Comparison of ENCODE assay signal across 24 cellular contexts in the genomic region with DNA sequence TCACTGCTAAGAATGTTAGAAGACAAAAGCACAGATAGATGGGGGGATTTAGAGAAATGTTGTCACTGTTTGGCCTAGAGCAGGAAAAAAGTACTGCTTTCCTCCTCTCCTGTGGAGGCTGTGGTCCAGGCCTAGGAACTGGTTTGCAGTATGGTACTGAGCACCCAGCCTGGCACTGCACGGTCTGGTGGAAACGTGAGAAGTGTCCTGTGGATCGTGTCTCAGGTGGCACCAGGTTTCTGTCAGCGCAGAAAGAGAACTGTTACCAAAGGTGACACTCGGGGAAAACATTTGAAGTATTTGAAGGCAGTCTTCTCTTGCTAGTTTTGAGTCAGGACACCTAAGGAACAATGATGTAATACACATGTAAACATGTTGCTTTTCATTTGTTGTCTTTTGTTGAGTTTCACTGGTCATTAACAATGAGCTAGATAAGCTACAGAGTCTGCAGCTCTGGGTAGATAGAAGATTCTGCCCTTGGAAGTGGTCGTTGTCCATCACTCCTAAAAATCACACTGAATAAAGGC.
DNase-seq lines count a peak whose midpoint lies in the region; ATAC-seq and TF ChIP-seq lines count a peak whose summit lies in the region.
"Had no signal": no experiment of that assay in that cellular context is flagged by ENCODE, and none has a peak within 500 bp of the region (broad histone marks: within the 10 kb centered on the region; RNA-seq: fewer than 3 reads in every experiment).

No MANE protein-coding gene starts in this region.

- peak overlapping the region; percentile 37; the same call in 1 of the 2 replicates for H3K27ac ChIP-seq in RWPE1
- peak overlapping the region; percentile 65 for H3K27ac ChIP-seq in epithelial cell of prostate
- H3K27ac ChIP-seq in esophagus muscularis mucosa (replicated peaks in 1 of 4) = no peak overlapping the region
- H3K27ac ChIP-seq: tibial artery had no signal

- no peak for TF ChIP-seq POLR2A in esophagus muscularis mucosa (IDR thresholded peaks at IDR 0.05; ENCODE audit: low read depth)

- TF ChIP-seq EP300 in esophagus muscularis mucosa (IDR thresholded peaks at IDR 0.05) = no peak

- no peak overlapping the region for H3K4me3 Mint-ChIP-seq in activated T-cell treated with anti-CD3 and anti-CD28 coated beads, Interleukin-2, amount 50 U/mL, for 24 hours
- H3K4me3 Mint-ChIP-seq in activated T-cell treated with anti-CD3 and anti-CD28 coated beads, Interleukin-2, amount 50 U/mL, for 4 hours = no peak overlapping the region
- no peak overlapping the region for H3K4me3 Mint-ChIP-seq in stimulated activated effector memory CD8-positive, alpha-beta T cell treated with anti-CD3 and anti-CD28 coated beads, Interleukin-12 subunit alpha, Interleukin-12 subunit beta, amount 100 ng/mL, for 72 hours
- no peak overlapping the region for H3K4me3 Mint-ChIP-seq in naive thymus-derived CD8-positive, alpha-beta T cell
- H3K4me3 Mint-ChIP-seq: activated naive CD8-positive, alpha-beta T cell; mesothelial cell of epicardium; naive B cell had no signal

- no peak for DNase-seq in activated T-cell treated with anti-CD3 and anti-CD28 coated beads, Interleukin-2, amount 50 U/mL, for 24 hours
- no peak for DNase-seq in activated T-cell treated with anti-CD3 and anti-CD28 coated beads, Interleukin-2, amount 50 U/mL, for 4 hours
- DNase-seq in RWPE1 (ENCODE audit: low spot score) = no peak
- no peak for DNase-seq in epithelial cell of prostate (ENCODE audit: low read depth, low spot score)
- no peak for DNase-seq in stimulated activated effector memory CD8-positive, alpha-beta T cell treated with anti-CD3 and anti-CD28 coated beads, Interleukin-12 subunit alpha, Interleukin-12 subunit beta, amount 100 ng/mL, for 72 hours (ENCODE audit: low spot score in 2 of 2)
- DNase-seq in dermis blood vessel endothelial cell = no peak
- DNase-seq in naive thymus-derived CD8-positive, alpha-beta T cell = no peak
- DNase-seq in esophagus muscularis mucosa (ENCODE audit: extremely low spot score) = no peak
- DNase-seq: ACHN; activated CD4-positive, alpha-beta T cell treated with anti-CD3 and anti-CD28 coated beads for 48 hours; activated effector memory CD4-positive, alpha-beta T cell treated with Interleukin-2 at 50 U/mL for 16 hours; anterior cingulate cortex; KG1; left ventricle myocardium superior; naive B cell; NCI-H1417 treated with DMSO at 0.1 percent for 48 hours; NCI-H2081 treated with DMSO at 0.1 percent for 48 hours; NCI-H226; retina; small intestine; stimulated activated CD4-positive, alpha-beta T cell treated with anti-CD3 and anti-CD28 coated beads, Interleukin-1b, Interleukin-23, amount 100 ng/mL, for 48 hours; tibial artery had no signal

- H3K9me3 Mint-ChIP-seq in activated T-cell treated with anti-CD3 and anti-CD28 coated beads, Interleukin-2, amount 50 U/mL, for 24 hours = no peaks in the 10 kb centered on the region
- no peaks in the 10 kb centered on the region for H3K9me3 Mint-ChIP-seq in activated T-cell treated with anti-CD3 and anti-CD28 coated beads, Interleukin-2, amount 50 U/mL, for 4 hours
- no peaks in the 10 kb centered on the region for H3K9me3 Mint-ChIP-seq in stimulated activated effector memory CD8-positive, alpha-beta T cell treated with anti-CD3 and anti-CD28 coated beads, Interleukin-12 subunit alpha, Interleukin-12 subunit beta, amount 100 ng/mL, for 72 hours
- no peaks in the 10 kb centered on the region for H3K9me3 Mint-ChIP-seq in naive thymus-derived CD8-positive, alpha-beta T cell
- H3K9me3 Mint-ChIP-seq: mesothelial cell of epicardium, naive B cell had no signal

- no peaks in the 10 kb centered on the region for H3K27me3 Mint-ChIP-seq in activated T-cell treated with anti-CD3 and anti-CD28 coated beads, Interleukin-2, amount 50 U/mL, for 24 hours
- no peaks in the 10 kb centered on the region for H3K27me3 Mint-ChIP-seq in activated T-cell treated with anti-CD3 and anti-CD28 coated beads, Interleukin-2, amount 50 U/mL, for 4 hours (ENCODE audit: low read depth)
- no peaks in the 10 kb centered on the region for H3K27me3 Mint-ChIP-seq in naive thymus-derived CD8-positive, alpha-beta T cell
- H3K27me3 Mint-ChIP-seq: activated naive CD8-positive, alpha-beta T cell; naive B cell had no signal

- H3K4me3 ChIP-seq in esophagus muscularis mucosa = no peak overlapping the region
- H3K4me3 ChIP-seq: tibial artery had no signal

- POLR2A ChIA-PET in RWPE1 (lab: Yijun Ruan, JAX; ENCODE audit: low non-redundant PET) = no interaction called here
- POLR2A ChIA-PET in naive thymus-derived CD8-positive, alpha-beta T cell (lab: Charles Lee) = interaction anchor here (0.6 to 0.7 kb wide), 2 partner anchors 13 to 872 kb away, joined by 3 read pairs; no protein-coding TSS in a partner anchor

- TF ChIP-seq CTCF in RWPE1 (conservative IDR thresholded peaks at IDR 0.05; ENCODE audit: low read depth) (no peak), esophagus muscularis mucosa (IDR thresholded peaks at IDR 0.05) (no peak)

- H3K4me1 ChIP-seq in esophagus muscularis mucosa = no peaks in the 10 kb centered on the region
- H3K4me1 ChIP-seq: tibial artery had no signal

- CTCF ChIA-PET in RWPE1 (lab: Yijun Ruan, JAX) = interaction anchor here (0.7 to 0.8 kb wide), 4 partner anchors 14 to 284 kb away, joined by 3 to 6 read pairs (median 4); partner anchors contain the start of gene B3GALNT2

- 93% methylated on average over 6 of the region's 6 CpGs for WGBS in esophagus muscularis mucosa

- H3K4me1 Mint-ChIP-seq in activated T-cell treated with anti-CD3 and anti-CD28 coated beads, Interleukin-2, amount 50 U/mL, for 24 hours (ENCODE audit: low read depth) = peaks cover 6% of the 10 kb centered on the region
- H3K4me1 Mint-ChIP-seq in activated T-cell treated with anti-CD3 and anti-CD28 coated beads, Interleukin-2, amount 50 U/mL, for 4 hours (ENCODE audit: low read depth) = no peaks in the 10 kb centered on the region
- H3K4me1 Mint-ChIP-seq in stimulated activated effector memory CD8-positive, alpha-beta T cell treated with anti-CD3 and anti-CD28 coated beads, Interleukin-12 subunit alpha, Interleukin-12 subunit beta, amount 100 ng/mL, for 72 hours = no peaks in the 10 kb centered on the region
- H3K4me1 Mint-ChIP-seq in naive thymus-derived CD8-positive, alpha-beta T cell = no peaks in the 10 kb centered on the region
- H3K4me1 Mint-ChIP-seq: mesothelial cell of epicardium, naive B cell had no signal

- peaks cover 85% of the 10 kb centered on the region for H3K36me3 Mint-ChIP-seq in activated T-cell treated with anti-CD3 and anti-CD28 coated beads, Interleukin-2, amount 50 U/mL, for 24 hours (ENCODE audit: low read depth)
- peaks cover 34% of the 10 kb centered on the region for H3K36me3 Mint-ChIP-seq in activated T-cell treated with anti-CD3 and anti-CD28 coated beads, Interleukin-2, amount 50 U/mL, for 4 hours (ENCODE audit: insufficient read depth)
- H3K36me3 Mint-ChIP-seq in stimulated activated effector memory CD8-positive, alpha-beta T cell treated with anti-CD3 and anti-CD28 coated beads, Interleukin-12 subunit alpha, Interleukin-12 subunit beta, amount 100 ng/mL, for 72 hours = peaks cover 97% of the 10 kb centered on the region
- H3K36me3 Mint-ChIP-seq in naive thymus-derived CD8-positive, alpha-beta T cell = peaks cover 0 to 92% (median 18%) of the 10 kb centered on the region in 3 donors

- intact Hi-C loops in esophagus muscularis mucosa (cut with DNase I) = no loop called here

- no peaks in the 10 kb centered on the region for H3K27me3 ChIP-seq in esophagus muscularis mucosa
- H3K27me3 ChIP-seq: tibial artery had no signal

- H3K9me3 ChIP-seq in esophagus muscularis mucosa = no peaks in the 10 kb centered on the region
- H3K9me3 ChIP-seq: tibial artery had no signal

- H3K36me3 ChIP-seq in esophagus muscularis mucosa = peaks cover 59 to 100% (median 97%) of the 10 kb centered on the region in 4 donors

- no peak for ATAC-seq in activated T-cell treated with anti-CD3 and anti-CD28 coated beads, Interleukin-2, amount 50 U/mL, for 4 hours
- no peak for ATAC-seq in stimulated activated effector memory CD8-positive, alpha-beta T cell treated with anti-CD3 and anti-CD28 coated beads, Interleukin-12 subunit alpha, Interleukin-12 subunit beta, amount 100 ng/mL, for 72 hours
- no peak for ATAC-seq in naive thymus-derived CD8-positive, alpha-beta T cell
- ATAC-seq: left ventricle myocardium superior had no signal

- peak overlapping the region; percentile 72 for H3K27ac Mint-ChIP-seq in activated T-cell treated with anti-CD3 and anti-CD28 coated beads, Interleukin-2, amount 50 U/mL, for 24 hours
- peak overlapping the region; percentile 76 for H3K27ac Mint-ChIP-seq in stimulated activated effector memory CD8-positive, alpha-beta T cell treated with anti-CD3 and anti-CD28 coated beads, Interleukin-12 subunit alpha, Interleukin-12 subunit beta, amount 100 ng/mL, for 72 hours
- peak overlapping the region in 2 of 10 donors; percentile 41 to 71 for H3K27ac Mint-ChIP-seq in naive thymus-derived CD8-positive, alpha-beta T cell
- H3K27ac Mint-ChIP-seq: activated naive CD8-positive, alpha-beta T cell; mesothelial cell of epicardium; naive B cell had no signal

Comparison
In these comparisons a context has a peak if more than half of its experiments do, and no peak if none do; other contexts are left out.
1. H3K27ac ChIP-seq: peak in RWPE1 (single experiment) and epithelial cell of prostate (single experiment); none in esophagus muscularis mucosa (0 of 4).